In the genomic region with DNA sequence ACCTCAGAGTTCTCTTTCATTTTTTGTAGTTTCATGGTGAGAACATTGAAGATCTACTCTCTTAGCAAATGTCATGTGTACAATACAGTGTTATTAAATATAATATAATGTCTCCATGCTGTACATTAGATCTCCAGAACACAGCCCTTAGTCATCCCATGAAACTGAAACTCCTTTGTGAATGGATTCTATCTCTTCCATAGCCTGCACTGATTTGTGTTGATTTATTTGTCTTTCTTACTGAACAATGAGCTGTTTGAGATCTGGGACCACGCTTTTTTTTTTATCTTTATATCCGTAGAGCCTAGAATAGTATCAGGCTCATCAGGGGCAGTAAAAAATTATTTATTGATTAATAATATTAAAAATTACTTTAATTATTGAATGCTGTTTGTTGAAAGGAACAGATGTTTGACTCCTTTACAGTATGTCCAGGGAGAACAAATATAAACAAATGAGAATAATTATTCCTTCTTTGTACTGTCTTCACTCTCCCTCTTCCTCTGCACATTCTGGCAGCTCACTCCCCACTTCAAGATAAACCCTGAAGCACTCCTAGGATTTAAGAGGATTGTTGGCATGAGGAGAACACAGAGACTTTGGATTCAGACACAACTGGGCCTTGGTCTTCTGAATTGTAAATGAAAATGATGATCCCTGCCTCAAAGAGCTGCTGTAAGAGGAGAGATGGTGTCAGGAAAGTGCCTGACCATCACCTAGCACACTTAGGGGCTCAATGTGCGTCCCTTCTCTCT, we compare ENCODE assay signal across 22 cellular contexts.
DNase-seq lines count a peak whose midpoint lies in the region; ATAC-seq lines count a peak whose summit lies in the region.
"Had no signal": no experiment of that assay in that cellular context is flagged by ENCODE, and none has a peak within 500 bp of the region (broad histone marks: within the 10 kb centered on the region; RNA-seq: fewer than 3 reads in every experiment).

No MANE protein-coding gene starts in this region.

- ATAC-seq in HG03432 (IDR thresholded peaks at IDR 0.05; ENCODE audit: unreplicated experiment) = no peak
- ATAC-seq: PC-3, Right ventricle myocardium inferior had no signal

- peak overlapping the region; percentile 53 for H3K27ac ChIP-seq in caudate nucleus (ENCODE audit: low read depth, low read length)
- peak overlapping the region; percentile 77 for H3K27ac ChIP-seq in substantia nigra (ENCODE audit: low read depth, low read length, poor library complexity, severe bottlenecking)
- H3K27ac ChIP-seq: 22Rv1, SJCRH30 had no signal

- DNase-seq in Ammon's horn (ENCODE audit: low spot score) (peak; percentile 39), caudate nucleus (lab: John Stamatoyannopoulos, UW) (no peak), globus pallidus (ENCODE audit: low spot score) (peak; percentile 67), substantia nigra (lab: John Stamatoyannopoulos, UW) (no peak), A172 (ENCODE audit: low spot score) (no peak), hypothalamus (lab: John Stamatoyannopoulos, UW) (no peak)
- DNase-seq: ACHN; DMS153; DND-41; KG1; NCI-H1048; NCI-H1694; NCI-H2029 treated with DMSO at 0.1 percent for 48 hours; NCI-H446 treated with DMSO at 0.1 percent for 48 hours; NCI-H526; NCI-H82; NK-92 treated with Interleukin-12 subunit alpha and Interleukin-12 subunit beta, amount 100 ng/mL, for 24 hours; PC-3; SJCRH30 had no signal

Comparison
In these comparisons a context has a peak if more than half of its experiments do, and no peak if none do; other contexts are left out.
1. DNase-seq: peak in Ammon's horn (single experiment) and globus pallidus (single experiment); none in caudate nucleus (0 of 61), substantia nigra (0 of 49), A172 (single experiment) and hypothalamus (0 of 51).